ENCODE assay signal across 23 cellular contexts in genomic region chr10:78995977-78996355, GRCh38.
"Had no signal": no experiment of that assay in that cellular context is flagged by ENCODE, and none has a peak within 500 bp of the region (broad histone marks: within the 10 kb centered on the region; RNA-seq: fewer than 3 reads in every experiment).

No MANE protein-coding gene starts in this region.

- H3K36me3 ChIP-seq: SJSA1 had no signal

- H3K9ac ChIP-seq: KMS-11 had no signal

- H3K9me3 ChIP-seq: SJSA1 had no signal

- H3K4me3 ChIP-seq: SJSA1 had no signal

- H3K27me3 ChIP-seq: SJSA1 had no signal

- ATAC-seq: activated T-cell treated with anti-CD3 and anti-CD28 coated beads, Interleukin-2, amount 50 U/mL, for 72 hours; PC-3; T-cell had no signal

- H3K4me2 ChIP-seq: KMS-11 had no signal

- H3K27ac ChIP-seq: KMS-11, SJSA1 had no signal

- DNase-seq: activated CD4-positive, alpha-beta memory T cell treated with anti-CD3 and anti-CD28 coated beads, Interleukin-2, amount 10 ng/mL, durations not matched to agents 7 days and 5 days; activated CD4-positive, alpha-beta T cell treated with anti-CD3 and anti-CD28 coated beads, Interleukin-2, amount 50 U/mL, for 1 hour; activated CD4-positive, CD25-positive, alpha-beta regulatory T cell; activated gamma-delta T cell treated with Interleukin-2 at 50 U/mL for 16 hours; activated naive CD4-positive, alpha-beta T cell treated with anti-CD3 and anti-CD28 coated beads, Interleukin-2, amount 10 ng/mL, durations not matched to agents 7 days and 5 days; activated naive CD8-positive, alpha-beta T cell treated with anti-CD3 and anti-CD28 coated beads for 36 hours; activated T-cell treated with anti-CD3 and anti-CD28 coated beads for 4 hours; activated T-cell treated with anti-CD3 and anti-CD28 coated beads, Interleukin-2, amount 50 U/mL, for 72 hours; MM.1S; NCI-H1105; NCI-H1436; NCI-H1694 treated with DMSO at 0.1 percent for 48 hours; NCI-H2029 treated with DMSO at 0.1 percent for 48 hours; NCI-H345; NCI-H510A; NCI-H526 treated with DMSO at 0.1 percent for 48 hours; PC-3; SHP77; T-cell; T-helper 2 cell; T1000 had no signal
